12 cellular contexts compared by ENCODE assay signal in genomic region chr14:21257395-21258193, GRCh38. TPM values are rescaled to one million over a fixed set of nuclear protein-coding genes. Genes with fewer than 3 reads are reported as not detected.
DNase-seq lines count a peak whose midpoint lies in the region; ATAC-seq and TF ChIP-seq lines count a peak whose summit lies in the region.
"Had no signal": no experiment of that assay in that cellular context is flagged by ENCODE, and none has a peak within 500 bp of the region (broad histone marks: within the 10 kb centered on the region; RNA-seq: fewer than 3 reads in every experiment).

No MANE protein-coding gene starts in this region.

- H3K4me3 Mint-ChIP-seq in activated CD4-positive, alpha-beta memory T cell treated with anti-CD3 and anti-CD28 coated beads, Interleukin-2, amount 10 ng/mL, durations not matched to agents 7 days and 5 days, result peak overlapping the region; percentile 22

- no peak for TF ChIP-seq CTCF in left lung (IDR thresholded peaks at IDR 0.05)

- H3K27ac ChIP-seq in left lung, result peak overlapping the region in 1 of 2 donors; percentile 33
- H3K27ac ChIP-seq: foreskin keratinocyte had no signal

- no peak overlapping the region for H3K4me3 ChIP-seq in left lung

- peaks cover 6 to 95% of the 10 kb centered on the region in 2 donors for H3K36me3 ChIP-seq in left lung

- no peaks in the 10 kb centered on the region for H3K27me3 ChIP-seq in left lung
- H3K27me3 ChIP-seq: foreskin keratinocyte had no signal

- peaks cover 75% of the 10 kb centered on the region for H3K4me1 Mint-ChIP-seq in activated CD4-positive, alpha-beta memory T cell treated with anti-CD3 and anti-CD28 coated beads, Interleukin-2, amount 10 ng/mL, durations not matched to agents 7 days and 5 days

- H3K27me3 Mint-ChIP-seq in activated CD4-positive, alpha-beta memory T cell treated with anti-CD3 and anti-CD28 coated beads, Interleukin-2, amount 10 ng/mL, durations not matched to agents 7 days and 5 days, result no peaks in the 10 kb centered on the region

- peak; percentile 30 for ATAC-seq in left ventricle myocardium superior
- ATAC-seq in left lung, result peak; percentile 47
- ATAC-seq in HG03520 (IDR thresholded peaks at IDR 0.05; ENCODE audit: unreplicated experiment), result no peak
- no peak for ATAC-seq in HG03097 (IDR thresholded peaks at IDR 0.05; ENCODE audit: low FRiP score, unreplicated experiment)
- ATAC-seq: foreskin keratinocyte had no signal

- CTCF ChIA-PET in activated CD4-positive, alpha-beta memory T cell treated with anti-CD3 and anti-CD28 coated beads, Interleukin-2, amount 10 ng/mL, durations not matched to agents 7 days and 5 days (lab: Charles Lee), result interaction anchor here (0.6 to 2.3 kb wide), 3 partner anchors 16 to 38 kb away, joined by 3 to 5 read pairs (median 5); no protein-coding TSS in a partner anchor

- H3K9me3 ChIP-seq in left lung, result no peaks in the 10 kb centered on the region

- peaks cover 79% of the 10 kb centered on the region for H3K36me3 Mint-ChIP-seq in activated CD4-positive, alpha-beta memory T cell treated with anti-CD3 and anti-CD28 coated beads, Interleukin-2, amount 10 ng/mL, durations not matched to agents 7 days and 5 days (ENCODE audit: low read depth)

- intact Hi-C loops in left ventricle myocardium superior (cut with micrococcal nuclease), result no loop called here
- intact Hi-C loops in cardiac septum (cut with DNase I), result no loop called here
- intact Hi-C loops in left lung (cut with DNase I), result no loop called here

- DNase-seq in left ventricle myocardium superior (no peak), cardiac septum (ENCODE audit: low spot score) (no peak), left lung (no peak), NCI-H187 treated with DMSO at 0.1 percent for 48 hours (lab: John Stamatoyannopoulos, UW) (no peak)
- DNase-seq in activated CD4-positive, alpha-beta memory T cell treated with anti-CD3 and anti-CD28 coated beads, Interleukin-2, amount 10 ng/mL, durations not matched to agents 7 days and 5 days, result no peak
- no peak for DNase-seq in stimulated activated CD4-positive, alpha-beta T cell treated with anti-CD3 and anti-CD28 coated beads, Interleukin-4, amount 100 ng/mL, for 1 hour
- DNase-seq: activated gamma-delta T cell, DMS153, foreskin keratinocyte, MM.1S had no signal

- H3K9me3 Mint-ChIP-seq in activated CD4-positive, alpha-beta memory T cell treated with anti-CD3 and anti-CD28 coated beads, Interleukin-2, amount 10 ng/mL, durations not matched to agents 7 days and 5 days, result no peaks in the 10 kb centered on the region

- peak overlapping the region; percentile 65 for H3K27ac Mint-ChIP-seq in activated CD4-positive, alpha-beta memory T cell treated with anti-CD3 and anti-CD28 coated beads, Interleukin-2, amount 10 ng/mL, durations not matched to agents 7 days and 5 days

- POLR2A ChIA-PET in activated CD4-positive, alpha-beta memory T cell treated with anti-CD3 and anti-CD28 coated beads, Interleukin-2, amount 10 ng/mL, durations not matched to agents 7 days and 5 days (lab: Charles Lee), result interaction anchor here (0.7 to 6.3 kb wide), 13 partner anchors 7 to 241 kb away, joined by 3 to 76 read pairs (median 4); no protein-coding TSS in a partner anchor

- peaks cover 32 to 89% of the 10 kb centered on the region in 2 donors for H3K4me1 ChIP-seq in left lung

RNA-seq across cellular contexts. Expression of gene HNRNPC, which starts 11.6 kb away (rescaled TPM):
- total RNA-seq in left ventricle myocardium superior (267 TPM), cardiac septum (260 TPM), left lung (100 to 1,000 TPM; 377 to 427 TPM)
- 100 to 1,000 TPM; 689 to 710 TPM for total RNA-seq in activated CD4-positive, alpha-beta memory T cell treated with anti-CD3 and anti-CD28 coated beads, Interleukin-2, amount 10 ng/mL, durations not matched to agents 7 days and 5 days

RNA-seq across cellular contexts. Expression of gene RPGRIP1, which starts 22.3 kb away (rescaled TPM):
- total RNA-seq in left ventricle myocardium superior, result 0.52 TPM
- not detected for total RNA-seq in cardiac septum
- total RNA-seq in activated CD4-positive, alpha-beta memory T cell treated with anti-CD3 and anti-CD28 coated beads, Interleukin-2, amount 10 ng/mL, durations not matched to agents 7 days and 5 days, result not detected
- 1 to 10 TPM in 1 of 2 donors, under 1 TPM in 1; 0.41 to 1.3 TPM for total RNA-seq in left lung
- total RNA-seq: foreskin keratinocyte had no signal

Comparison
In these comparisons a context has a peak if more than half of its experiments do, and no peak if none do; other contexts are left out.
1. ATAC-seq: peak in left ventricle myocardium superior (single experiment) and left lung (single experiment); none in HG03520 (single experiment) and HG03097 (single experiment).